Comparison of ENCODE assay signal across 34 cellular contexts in the genomic region with DNA sequence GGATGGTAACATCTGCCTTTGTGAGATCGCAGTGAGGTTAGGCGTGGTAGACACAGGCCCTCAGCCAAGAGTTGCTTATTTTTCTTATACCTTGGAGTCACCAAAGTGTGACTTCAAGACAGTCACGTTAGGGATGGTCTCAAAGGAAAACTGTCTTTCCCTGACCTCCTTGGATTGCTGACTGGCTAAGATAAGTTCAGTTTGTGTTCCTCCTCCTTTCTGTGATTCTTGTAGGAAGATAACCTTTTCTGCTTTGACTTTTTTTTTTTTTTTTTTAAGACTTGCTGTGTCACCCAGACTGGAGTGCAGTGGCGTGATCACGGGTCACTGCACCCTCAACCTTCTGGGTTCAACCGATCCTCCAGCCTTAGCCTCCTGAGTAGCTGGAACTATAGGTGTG.
"Had no signal": no experiment of that assay in that cellular context is flagged by ENCODE, and none has a peak within 500 bp of the region (broad histone marks: within the 10 kb centered on the region; RNA-seq: fewer than 3 reads in every experiment).

No MANE protein-coding gene starts in this region.

- H3K27me3 Mint-ChIP-seq: activated B cell treated with CpG ODN at 0.5 μM for 24 hours; activated CD8-positive, alpha-beta T cell treated with anti-CD3 and anti-CD28 coated beads for 36 hours; activated naive CD8-positive, alpha-beta T cell treated with anti-CD3 and anti-CD28 coated beads, Interleukin-2, amount 10 ng/mL, durations not matched to agents 7 days and 5 days; activated T-helper 17 cell treated with anti-CD3 and anti-CD28 coated beads, Interleukin-2, amount 50 U/mL, for 72 hours; dendritic cell treated with granulocyte-macrophage colony-stimulating factor and Interleukin-4, amounts not matched to agents 40 ng/mL and 50 ng/mL, for 4 days; T-helper 17 cell had no signal

- H3K27ac Mint-ChIP-seq: activated B cell treated with CpG ODN at 0.5 μM for 24 hours; activated CD8-positive, alpha-beta T cell treated with anti-CD3 and anti-CD28 coated beads for 36 hours; activated naive CD4-positive, alpha-beta T cell treated with anti-CD3 and anti-CD28 coated beads for 36 hours; activated naive CD8-positive, alpha-beta T cell treated with anti-CD3 and anti-CD28 coated beads, Interleukin-2, amount 10 ng/mL, durations not matched to agents 7 days and 5 days; activated T-helper 17 cell treated with anti-CD3 and anti-CD28 coated beads, Interleukin-2, amount 50 U/mL, for 72 hours; brain; dendritic cell treated with granulocyte-macrophage colony-stimulating factor and Interleukin-4, amounts not matched to agents 40 ng/mL and 50 ng/mL, for 4 days; endodermal cell; T-helper 17 cell; T-helper 2 cell treated with Interferon-gamma antibody and Interleukin-4, amounts not matched to agents 5 μg/mL and 100 μg/mL, for 36 hours had no signal

- DNase-seq: activated B cell treated with CpG ODN at 0.5 μM for 24 hours; activated CD4-positive, alpha-beta T cell treated with anti-CD3 and anti-CD28 coated beads for 48 hours; activated CD4-positive, alpha-beta T cell treated with anti-CD3 and anti-CD28 coated beads, Interleukin-2, amount 50 U/mL, for 1 hour; activated CD4-positive, alpha-beta T cell treated with anti-CD3 and anti-CD28 coated beads, Interleukin-2, amount 50 U/mL, for 48 hours; activated CD8-positive, alpha-beta memory T cell treated with anti-CD3 and anti-CD28 coated beads for 24 hours; activated CD8-positive, alpha-beta T cell treated with anti-CD3 and anti-CD28 coated beads for 36 hours; activated effector memory CD4-positive, alpha-beta T cell treated with Interleukin-2 at 50 U/mL for 16 hours; activated gamma-delta T cell treated with Interleukin-2 at 50 U/mL for 16 hours; activated naive CD4-positive, alpha-beta T cell treated with anti-CD3 and anti-CD28 coated beads for 36 hours; activated naive CD8-positive, alpha-beta T cell treated with anti-CD3 and anti-CD28 coated beads, Interleukin-2, amount 10 ng/mL, durations not matched to agents 7 days and 5 days; activated T-cell treated with anti-CD3 and anti-CD28 coated beads, Interleukin-2, amount 50 U/mL, for 4 hours; central memory CD4-positive, alpha-beta T cell; cerebellar nuclear complex; dorsolateral prefrontal cortex; effector memory CD4-positive, alpha-beta T cell; endodermal cell; foreskin fibroblast; glutamatergic neuron; hypothalamus; T-helper 17 cell; T1000; WERI-Rb-1 had no signal

- H3K27me3 ChIP-seq: ascending aorta, breast epithelium, cardiac muscle cell, dorsolateral prefrontal cortex, heart left ventricle had no signal

- H3K9me3 ChIP-seq: ascending aorta, breast epithelium, heart left ventricle had no signal

- ATAC-seq: activated CD4-positive, CD25-positive, alpha-beta regulatory T cell treated with anti-CD3 and anti-CD28 coated beads, Interleukin-2, amount 50 U/mL, for 24 hours; activated CD8-positive, alpha-beta T cell treated with anti-CD3 and anti-CD28 coated beads for 36 hours; activated naive CD4-positive, alpha-beta T cell treated with anti-CD3 and anti-CD28 coated beads, Interleukin-2, amount 50 U/mL, for 72 hours; activated T-cell treated with anti-CD3 and anti-CD28 coated beads, Interleukin-2, amount 50 U/mL, for 4 hours; activated T-helper 17 cell treated with anti-CD3 and anti-CD28 coated beads, Interleukin-2, amount 50 U/mL, for 72 hours; esophagus mucosa; heart left ventricle; T-helper 17 cell had no signal

- H3K4me3 Mint-ChIP-seq: activated B cell treated with CpG ODN at 0.5 μM for 24 hours; activated CD8-positive, alpha-beta T cell treated with anti-CD3 and anti-CD28 coated beads for 36 hours; activated naive CD4-positive, alpha-beta T cell treated with anti-CD3 and anti-CD28 coated beads for 36 hours; activated naive CD8-positive, alpha-beta T cell treated with anti-CD3 and anti-CD28 coated beads, Interleukin-2, amount 10 ng/mL, durations not matched to agents 7 days and 5 days; activated T-cell treated with anti-CD3 and anti-CD28 coated beads, Interleukin-2, amount 50 U/mL, for 4 hours; activated T-helper 17 cell treated with anti-CD3 and anti-CD28 coated beads, Interleukin-2, amount 50 U/mL, for 72 hours; brain; dendritic cell treated with granulocyte-macrophage colony-stimulating factor and Interleukin-4, amounts not matched to agents 40 ng/mL and 50 ng/mL, for 4 days; endodermal cell; T-helper 17 cell; T-helper 2 cell treated with Interferon-gamma antibody and Interleukin-4, amounts not matched to agents 5 μg/mL and 100 μg/mL, for 36 hours had no signal

- H3K4me3 ChIP-seq: ascending aorta, breast epithelium, cardiac muscle cell, coronary artery, dorsolateral prefrontal cortex, heart left ventricle had no signal

- H3K9me3 Mint-ChIP-seq: activated CD8-positive, alpha-beta T cell treated with anti-CD3 and anti-CD28 coated beads for 36 hours; activated naive CD4-positive, alpha-beta T cell treated with anti-CD3 and anti-CD28 coated beads for 36 hours; activated naive CD4-positive, alpha-beta T cell treated with anti-CD3 and anti-CD28 coated beads, Interleukin-2, amount 50 U/mL, for 72 hours; activated naive CD8-positive, alpha-beta T cell treated with anti-CD3 and anti-CD28 coated beads, Interleukin-2, amount 10 ng/mL, durations not matched to agents 7 days and 5 days; activated T-cell treated with anti-CD3 and anti-CD28 coated beads, Interleukin-2, amount 50 U/mL, for 4 hours; activated T-helper 17 cell treated with anti-CD3 and anti-CD28 coated beads, Interleukin-2, amount 50 U/mL, for 72 hours; brain; dendritic cell treated with granulocyte-macrophage colony-stimulating factor and Interleukin-4, amounts not matched to agents 40 ng/mL and 50 ng/mL, for 4 days; endodermal cell; T-helper 2 cell treated with Interferon-gamma antibody and Interleukin-4, amounts not matched to agents 5 μg/mL and 100 μg/mL, for 36 hours had no signal

- H3K4me1 Mint-ChIP-seq: activated B cell treated with CpG ODN at 0.5 μM for 24 hours; activated naive CD8-positive, alpha-beta T cell treated with anti-CD3 and anti-CD28 coated beads, Interleukin-2, amount 10 ng/mL, durations not matched to agents 7 days and 5 days; activated T-helper 17 cell treated with anti-CD3 and anti-CD28 coated beads, Interleukin-2, amount 50 U/mL, for 72 hours; brain; endodermal cell had no signal
